In the genomic region with DNA sequence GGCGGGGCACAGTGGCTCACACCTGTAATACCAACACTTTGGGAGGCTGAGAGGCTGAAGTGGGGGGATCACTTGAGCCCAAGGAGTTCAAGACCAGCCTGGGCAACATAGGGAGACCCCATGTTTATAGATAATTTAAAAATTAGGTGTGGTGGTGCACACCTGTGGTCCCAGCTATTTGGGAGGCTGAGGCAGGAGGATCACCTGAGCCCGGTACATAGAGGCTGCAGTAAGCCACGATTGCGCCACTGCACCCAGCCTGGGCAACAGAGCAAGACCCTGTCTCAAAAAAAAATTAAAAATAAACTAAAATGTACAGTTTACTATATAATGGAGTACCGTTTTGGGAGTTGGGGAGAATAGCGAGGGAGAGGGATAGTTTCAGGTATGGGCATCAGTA, we compare ENCODE assay signal across 30 cellular contexts. TPM values are rescaled to one million over a fixed set of nuclear protein-coding genes. Genes with fewer than 3 reads are reported as not detected.
DNase-seq lines count a peak whose midpoint lies in the region; ATAC-seq, FAIRE-seq and TF ChIP-seq lines count a peak whose summit lies in the region.
"Had no signal": no experiment of that assay in that cellular context is flagged by ENCODE, and none has a peak within 500 bp of the region (broad histone marks: within the 10 kb centered on the region; RNA-seq: fewer than 3 reads in every experiment).

No MANE protein-coding gene starts in this region.

- H3K4me2 ChIP-seq in DND-41 (ENCODE audit: insufficient read depth, low read length) (peak overlapping the region; percentile 72; the same call in 1 of the 2 replicates), GM12878 (ENCODE audit: control insufficient read depth, insufficient read depth) (no peak overlapping the region)

- DNase-seq in activated CD4-positive, alpha-beta T cell treated with anti-CD3 and anti-CD28 coated beads for 36 hours: no peak
- no peak for DNase-seq in activated CD4-positive, alpha-beta T cell treated with anti-CD3 and anti-CD28 coated beads, Interleukin-2, amount 50 U/mL, for 48 hours
- no peak for DNase-seq in DND-41
- no peak for DNase-seq in GM12878 (ENCODE audit: low read depth, low spot score)
- DNase-seq in neural crest cell (ENCODE audit: low read depth, low spot score): no peak
- no peak for DNase-seq in NAMALWA (ENCODE audit: low spot score)
- DNase-seq in left lobe of liver (ENCODE audit: low spot score): no peak
- DNase-seq in Caco-2: no peak
- DNase-seq: 8988T; activated CD4-positive, alpha-beta T cell treated with anti-CD3 and anti-CD28 coated beads for 48 hours; central memory CD4-positive, alpha-beta T cell; dermis blood vessel endothelial cell; DMS79; hippocampal formation; KBM-7; MM.1S; NCI-H1436; NCI-H446 treated with DMSO at 0.1 percent for 48 hours; OCI-M1; stimulated activated CD4-positive, alpha-beta T cell treated with anti-CD3 and anti-CD28 coated beads, Interleukin-15, amount 100 ng/mL, for 24 hours; stimulated activated naive B cell treated with anti-CD40 and anti-IgM and Interleukin-4, amounts not matched to agents 10 μg/mL and 1 μg/mL and 100 μg/mL, for 72 hours; uterus had no signal

- H3K4me1 ChIP-seq in DND-41 (ENCODE audit: insufficient read depth, low read length) (peaks cover 46% of the 10 kb centered on the region), GM12878 (ENCODE audit: control insufficient read depth, insufficient read depth, low read length) (no peaks in the 10 kb centered on the region), Caco-2 (peaks cover 6% of the 10 kb centered on the region; the same call in 1 of the 2 replicates)
- H3K4me1 ChIP-seq: uterus had no signal

- WGBS in GM12878 (ENCODE audit: insufficient coverage, insufficient replicate concordance, low lambda C conversion rate, missing lambda C conversion rate): 78% methylated on average over 6 of the region's 6 CpGs

- H3K79me2 ChIP-seq in DND-41 (ENCODE audit: insufficient read depth, low read length): peaks cover 100% of the 10 kb centered on the region
- peaks cover 86% of the 10 kb centered on the region for H3K79me2 ChIP-seq in GM12878 (ENCODE audit: control insufficient read depth, insufficient read depth, low read length)

- no peak overlapping the region for H3K4me3 Mint-ChIP-seq in activated CD4-positive, alpha-beta T cell treated with anti-CD3 and anti-CD28 coated beads for 36 hours
- peak overlapping the region; percentile 59 for H3K4me3 Mint-ChIP-seq in neural crest cell
- H3K4me3 Mint-ChIP-seq in Caco-2 (ENCODE audit: unreplicated experiment): no peak overlapping the region
- H3K4me3 Mint-ChIP-seq: memory B cell; stimulated activated naive B cell treated with anti-CD40 and anti-IgM and Interleukin-4, amounts not matched to agents 10 μg/mL and 1 μg/mL and 100 μg/mL, for 72 hours had no signal

- H3K9ac ChIP-seq in DND-41 (ENCODE audit: low read depth, low read length) (no peak overlapping the region), GM12878 (ENCODE audit: control insufficient read depth, insufficient read depth, low read length) (no peak overlapping the region)

- CTCF ChIA-PET in activated CD4-positive, alpha-beta T cell treated with anti-CD3 and anti-CD28 coated beads for 36 hours (lab: Charles Lee): interaction anchor here (1.5 kb wide), 1 partner anchor 45 kb away, joined by 3 read pairs; no protein-coding TSS in a partner anchor
- CTCF ChIA-PET in GM12878 (lab: Yijun Ruan, JAX): interaction anchor here (1.3 kb wide), 1 partner anchor 133 kb away, joined by 3 read pairs; no protein-coding TSS in a partner anchor
- CTCF ChIA-PET in Caco-2 (lab: Charles Lee): no interaction called here

- no peaks in the 10 kb centered on the region for H3K9me3 Mint-ChIP-seq in activated CD4-positive, alpha-beta T cell treated with anti-CD3 and anti-CD28 coated beads for 36 hours (ENCODE audit: low read depth)
- H3K9me3 Mint-ChIP-seq in neural crest cell (peaks cover 4% of the 10 kb centered on the region), Caco-2 (ENCODE audit: unreplicated experiment) (no peaks in the 10 kb centered on the region)
- H3K9me3 Mint-ChIP-seq: activated naive CD4-positive, alpha-beta T cell treated with anti-CD3 and anti-CD28 coated beads, Interleukin-2, amount 50 U/mL, for 72 hours; stimulated activated naive B cell treated with anti-CD40 and anti-IgM and Interleukin-4, amounts not matched to agents 10 μg/mL and 1 μg/mL and 100 μg/mL, for 72 hours had no signal

- FAIRE-seq in GM12878 (lab: Jason Lieb, UNC): no peak
- FAIRE-seq: endometrium, GM18507 had no signal

- H3K27ac Mint-ChIP-seq in activated CD4-positive, alpha-beta T cell treated with anti-CD3 and anti-CD28 coated beads for 36 hours: peak overlapping the region; percentile 31
- H3K27ac Mint-ChIP-seq in neural crest cell (ENCODE audit: unreplicated experiment) (no peak overlapping the region), Caco-2 (ENCODE audit: unreplicated experiment) (no peak overlapping the region)
- H3K27ac Mint-ChIP-seq: memory B cell; stimulated activated naive B cell treated with anti-CD40 and anti-IgM and Interleukin-4, amounts not matched to agents 10 μg/mL and 1 μg/mL and 100 μg/mL, for 72 hours had no signal

- H3K36me3 ChIP-seq in DND-41 (ENCODE audit: insufficient read depth, low read length) (peaks cover 12% of the 10 kb centered on the region; the same call in 1 of the 2 replicates), GM12878 (ENCODE audit: control insufficient read depth in 2 of 2, insufficient read depth in 2 of 2, low read length in 1 of 2) (no peaks in the 10 kb centered on the region; a peak in 1 of 4 replicates), Caco-2 (ENCODE audit: control insufficient read depth, insufficient read depth, low read length) (no peaks in the 10 kb centered on the region)
- H3K36me3 ChIP-seq: gastroesophageal sphincter, thoracic aorta, uterus had no signal

- intact Hi-C loops in activated CD4-positive, alpha-beta T cell treated with anti-CD3 and anti-CD28 coated beads for 36 hours (cut with DNase I, micrococcal nuclease): no loop called here
- intact Hi-C loops in GM12878 (cut with micrococcal nuclease; ENCODE audit: unreplicated experiment) (loop anchor here (10.0 kb wide), 1 partner anchor 429 kb away; no protein-coding TSS in a partner anchor), Caco-2 (cut with micrococcal nuclease; ENCODE audit: unreplicated experiment) (no loop called here)

- no peak overlapping the region for H3K27ac ChIP-seq in DND-41 (ENCODE audit: low read length)
- no peak overlapping the region for H3K27ac ChIP-seq in GM12878 (ENCODE audit: control insufficient read depth, insufficient read depth)
- H3K27ac ChIP-seq: SK-N-MC, thoracic aorta had no signal

- RAD21 ChIA-PET in GM12878 (lab: Charles Lee; ENCODE audit: unreplicated experiment): no interaction called here

- no peaks in the 10 kb centered on the region for H3K9me3 ChIP-seq in DND-41 (ENCODE audit: insufficient read depth, low read length, severe bottlenecking)
- H3K9me3 ChIP-seq in GM12878 (replicated peaks; ENCODE audit: control insufficient read depth, insufficient read depth, low read length): no peaks in the 10 kb centered on the region; the same call in 1 of the 3 replicates
- H3K9me3 ChIP-seq in Caco-2: no peaks in the 10 kb centered on the region
- H3K9me3 ChIP-seq: gastroesophageal sphincter, thoracic aorta, uterus had no signal

- TF ChIP-seq RAD21 in GM12878 (IDR thresholded peaks at IDR 0.05; ENCODE audit: insufficient read depth, low read depth, low read length): no peak

- H3K4me3 ChIP-seq in DND-41 (ENCODE audit: low read depth in 1 of 2, low read length in 2 of 2): peak overlapping the region in 1 of 2 experiments; percentile 23; a peak in 1 of 4 replicates
- 0 out of 2 replicates have a peak overlapping the region, but pooled peaks have one; percentile 28 for H3K4me3 ChIP-seq in GM12878
- H3K4me3 ChIP-seq in Caco-2 (ENCODE audit: low read depth, low read length): no peak overlapping the region
- H3K4me3 ChIP-seq: gastroesophageal sphincter, SK-N-MC, thoracic aorta, uterus had no signal

- in situ Hi-C loops in GM12878 (cut with MboI): no loop called here

- POLR2A ChIA-PET in activated CD4-positive, alpha-beta T cell treated with anti-CD3 and anti-CD28 coated beads for 36 hours (lab: Charles Lee): no interaction called here
- POLR2A ChIA-PET in GM12878 (lab: Charles Lee) (interaction anchor here (0.6 kb wide), 1 partner anchor 240 kb away, joined by 4 read pairs; no protein-coding TSS in a partner anchor), Caco-2 (lab: Charles Lee) (no interaction called here)

- peaks cover 21% of the 10 kb centered on the region for H3K36me3 Mint-ChIP-seq in activated CD4-positive, alpha-beta T cell treated with anti-CD3 and anti-CD28 coated beads for 36 hours (ENCODE audit: low read depth)
- peaks cover under 1% of the 10 kb centered on the region for H3K36me3 Mint-ChIP-seq in neural crest cell (ENCODE audit: low read depth)
- H3K36me3 Mint-ChIP-seq in Caco-2 (ENCODE audit: insufficient read depth, unreplicated experiment): peaks cover 14% of the 10 kb centered on the region

- peaks cover 70% of the 10 kb centered on the region for H4K20me1 ChIP-seq in DND-41 (ENCODE audit: insufficient read depth, low read length)
- no peaks in the 10 kb centered on the region for H4K20me1 ChIP-seq in GM12878 (ENCODE audit: control insufficient read depth, insufficient read depth)

- H2AFZ ChIP-seq in DND-41 (ENCODE audit: low read depth, low read length) (no peak overlapping the region), GM12878 (ENCODE audit: control insufficient read depth, low read depth, low read length) (no peak overlapping the region)

- ATAC-seq in activated CD4-positive, alpha-beta T cell treated with anti-CD3 and anti-CD28 coated beads for 36 hours: no peak
- ATAC-seq in DND-41 (ENCODE audit: insufficient read depth, low read depth) (no peak), GM12878 (no peak), left lobe of liver (no peak)
- ATAC-seq: activated naive CD4-positive, alpha-beta T cell treated with anti-CD3 and anti-CD28 coated beads, Interleukin-2, amount 50 U/mL, for 72 hours; gastroesophageal sphincter; stimulated activated naive B cell treated with anti-CD40 and anti-IgM and Interleukin-4, amounts not matched to agents 10 μg/mL and 1 μg/mL and 100 μg/mL, for 72 hours had no signal

- H3K27me3 Mint-ChIP-seq in activated CD4-positive, alpha-beta T cell treated with anti-CD3 and anti-CD28 coated beads for 36 hours: no peaks in the 10 kb centered on the region
- H3K27me3 Mint-ChIP-seq in neural crest cell (ENCODE audit: low read depth) (peaks cover 2% of the 10 kb centered on the region), Caco-2 (ENCODE audit: insufficient read depth, unreplicated experiment) (no peaks in the 10 kb centered on the region)
- H3K27me3 Mint-ChIP-seq: memory B cell; progenitor cell of endocrine pancreas; stimulated activated naive B cell treated with anti-CD40 and anti-IgM and Interleukin-4, amounts not matched to agents 10 μg/mL and 1 μg/mL and 100 μg/mL, for 72 hours had no signal

- H3K27me3 ChIP-seq in DND-41 (ENCODE audit: insufficient read depth, low read length, poor library complexity) (no peaks in the 10 kb centered on the region), GM12878 (replicated peaks in 1 of 2; ENCODE audit: control insufficient read depth in 2 of 2, insufficient read depth in 2 of 2, low read length in 1 of 2) (no peaks in the 10 kb centered on the region), Caco-2 (replicated peaks; ENCODE audit: control insufficient read depth, insufficient read depth, low read length) (no peaks in the 10 kb centered on the region)
- H3K27me3 ChIP-seq: gastroesophageal sphincter, uterus had no signal

- no peak for TF ChIP-seq EP300 in GM12878 (IDR thresholded peaks at IDR 0.05; ENCODE audit: borderline replicate concordance in 1 of 2, control insufficient read depth in 1 of 2, low read depth in 2 of 2, low read length in 2 of 2)

- TF ChIP-seq CTCF in DND-41 (IDR thresholded peaks at IDR 0.05; ENCODE audit: borderline replicate concordance, extremely low read depth, low read length, poor library complexity, severe bottlenecking): no peak
- TF ChIP-seq CTCF in GM12878 (IDR thresholded peaks at IDR 0.05 in 2 of 3, conservative IDR thresholded peaks at IDR 0.05 in 1 of 3; ENCODE audit: control insufficient read depth in 2 of 3, extremely low read depth in 1 of 3, insufficient read depth in 1 of 3, low read depth in 3 of 3, low read length in 3 of 3): no peak
- TF ChIP-seq CTCF in neural crest cell (conservative IDR thresholded peaks at IDR 0.05): no peak
- TF ChIP-seq CTCF in Caco-2 (IDR thresholded peaks at IDR 0.05; ENCODE audit: insufficient read depth in 1 of 2, low read depth in 1 of 2, low read length in 1 of 2, severe bottlenecking in 1 of 2, unreplicated experiment in 1 of 2): no peak

- BruUV-seq in GM12878 (replicated peaks; lab: Mats Ljungman, UMichigan) (no TSS peak), Caco-2 (replicated peaks; lab: Mats Ljungman, UMichigan) (no TSS peak)

- H3K4me1 Mint-ChIP-seq in activated CD4-positive, alpha-beta T cell treated with anti-CD3 and anti-CD28 coated beads for 36 hours: peaks cover 49% of the 10 kb centered on the region
- H3K4me1 Mint-ChIP-seq in neural crest cell: peaks cover 34% of the 10 kb centered on the region
- H3K4me1 Mint-ChIP-seq in Caco-2 (ENCODE audit: low read depth, unreplicated experiment): peaks cover 14% of the 10 kb centered on the region

- SMC1A ChIA-PET in GM12878 (lab: Charles Lee; ENCODE audit: uncharacterized antibody, unreplicated experiment): interaction anchor here (1.3 kb wide), 1 partner anchor 52 kb away, joined by 4 read pairs; no protein-coding TSS in a partner anchor

- TF ChIP-seq POLR2A in GM12878 (IDR thresholded peaks at IDR 0.05; ENCODE audit: low read depth, low read length): no peak

RNA-seq across cellular contexts. Expression of gene STAG2, which starts 4.2 kb away (rescaled TPM):
- total RNA-seq in activated CD4-positive, alpha-beta T cell treated with anti-CD3 and anti-CD28 coated beads for 36 hours: 100 to 1,000 TPM in 1 of 2 experiments, 10 to 100 TPM in 1; 91.1 to 104 TPM
- 144 and 145 TPM in 2 replicates for total RNA-seq in GM12878 (2013; cell fraction: nucleolus; rRNA removed)
- 50.7 and 64.2 TPM in 2 replicates for total RNA-seq in GM12878 (2014; rRNA removed)
- 84.2 and 85.4 TPM in 2 replicates for total RNA-seq in GM12878 (2014; rRNA removed; fragmentation: Illumina TruSeq; extraction: Trizol)
- total RNA-seq in GM12878 (2021): 61.4 and 64.2 TPM in 2 replicates
- polyA plus RNA-seq in GM12878 (2011; ENCODE audit: low read depth): 20.1 TPM
- 72.3 and 119 TPM in 2 replicates for polyA plus RNA-seq in GM12878 (2011; rRNA removed)
- 21.7 and 28.5 TPM in 2 replicates for polyA plus RNA-seq in GM12878 (2011; cell fraction: cytosol; rRNA removed)
- polyA plus RNA-seq in GM12878 (2011; cell fraction: nucleus; rRNA removed): 31.0 and 38.0 TPM in 2 replicates
- polyA plus RNA-seq in GM12878 (2012): 32.3 and 40.4 TPM in 2 replicates
- 63.8 and 78.2 TPM in 2 replicates for polyA plus RNA-seq in GM12878 (2014; fragmentation: Illumina TruSeq; extraction: Trizol)
- 10 to 100 TPM; 26.9 to 27.8 TPM for polyA plus RNA-seq in GM12878 (2014; fragmentation: Nextera tagmentation; extraction: Ambion mirVana)
- 25.7 and 30.8 TPM in 2 replicates for polyA plus RNA-seq in GM12878 (2014; rRNA removed)
- 10 to 100 TPM; 40.7 to 42.7 TPM for polyA plus RNA-seq in GM12878 (2016; fragmentation: Nextera tagmentation; extraction: Ambion mirVana)
- 75.2 and 145 TPM in 2 replicates for polyA minus RNA-seq in GM12878 (2011; rRNA and poly(A)+ RNA removed)
- polyA minus RNA-seq in GM12878 (2011; cell fraction: cytosol; rRNA and poly(A)+ RNA removed): 42.8 and 55.6 TPM in 2 replicates
- polyA minus RNA-seq in GM12878 (2011; cell fraction: nucleus; rRNA and poly(A)+ RNA removed): 31.2 and 38.6 TPM in 2 replicates
- total RNA-seq in neural crest cell: 63.3 and 70.7 TPM in 2 replicates
- 15.2 TPM for total RNA-seq in left lobe of liver
- 65.1 and 67.6 TPM in 2 replicates for total RNA-seq in Caco-2 (2022)
